In the genomic region with DNA sequence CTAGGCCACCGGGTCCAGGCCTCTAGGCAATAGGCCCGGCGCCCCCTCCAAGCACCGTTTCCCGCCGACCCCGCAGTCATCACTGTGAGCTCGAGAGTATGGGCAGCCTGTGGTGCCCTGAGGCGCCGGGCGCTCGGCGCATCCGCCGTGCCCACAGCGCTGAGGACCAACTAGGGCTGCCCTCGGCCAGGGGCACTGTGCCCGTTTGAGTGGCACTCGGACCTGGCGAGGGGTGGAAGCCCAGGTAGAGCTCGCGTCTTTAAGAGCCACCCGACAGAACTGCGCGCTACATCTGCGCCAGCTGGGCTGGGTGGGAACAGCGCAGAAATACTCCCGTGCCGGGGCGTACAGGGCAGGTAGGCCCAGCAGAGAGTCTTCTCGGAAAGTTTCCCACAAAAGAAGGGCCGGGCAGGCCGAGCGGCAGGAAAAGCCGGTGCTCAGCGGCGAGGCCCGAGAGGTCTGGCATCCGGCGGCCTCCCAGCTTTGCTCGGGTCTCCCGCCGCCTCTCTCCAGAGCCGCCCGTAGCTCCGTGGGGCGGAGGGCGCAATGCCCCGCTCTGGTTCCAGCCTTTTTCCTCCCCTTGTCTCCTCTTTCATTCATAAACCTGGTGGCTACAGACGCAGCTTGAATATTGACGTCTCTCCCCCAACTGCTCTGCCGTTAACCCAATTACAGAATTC, we compare ENCODE assay signal across 1 cellular context.
TF ChIP-seq lines count a peak whose summit lies in the region.

No MANE protein-coding gene starts in this region.

TF ChIP-seq in HEK293T, 16 proteins besides CTCF, POLR2A, EP300 and RAD21 (continued from another document):
- no peak for TF ChIP-seq FOXM1 (IDR thresholded peaks at IDR 0.05; ENCODE audit: borderline replicate concordance)
- no peak for TF ChIP-seq FOXA1 (IDR thresholded peaks at IDR 0.05)
- no peak for TF ChIP-seq NFRKB (IDR thresholded peaks at IDR 0.05)
- TF ChIP-seq, protein P1, sequence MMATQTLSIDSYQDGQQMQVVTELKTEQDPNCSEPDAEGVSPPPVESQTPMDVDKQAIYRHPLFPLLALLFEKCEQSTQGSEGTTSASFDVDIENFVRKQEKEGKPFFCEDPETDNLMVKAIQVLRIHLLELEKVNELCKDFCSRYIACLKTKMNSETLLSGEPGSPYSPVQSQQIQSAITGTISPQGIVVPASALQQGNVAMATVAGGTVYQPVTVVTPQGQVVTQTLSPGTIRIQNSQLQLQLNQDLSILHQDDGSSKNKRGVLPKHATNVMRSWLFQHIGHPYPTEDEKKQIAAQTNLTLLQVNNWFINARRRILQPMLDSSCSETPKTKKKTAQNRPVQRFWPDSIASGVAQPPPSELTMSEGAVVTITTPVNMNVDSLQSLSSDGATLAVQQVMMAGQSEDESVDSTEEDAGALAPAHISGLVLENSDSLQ (IDR thresholded peaks at IDR 0.05): no peak
- TF ChIP-seq BHLHE40 (IDR thresholded peaks at IDR 0.05; ENCODE audit: borderline replicate concordance): no peak
- TF ChIP-seq ARNT (IDR thresholded peaks at IDR 0.05): no peak
- no peak for TF ChIP-seq L3MBTL2 (conservative IDR thresholded peaks at IDR 0.05)
- no peak for TF ChIP-seq CTBP1 (IDR thresholded peaks at IDR 0.05; ENCODE audit: borderline replicate concordance)
- no peak for TF ChIP-seq TARDBP (IDR thresholded peaks at IDR 0.05)
- TF ChIP-seq ZNF384 (IDR thresholded peaks at IDR 0.05): no peak
- no peak for TF ChIP-seq SUZ12 (IDR thresholded peaks at IDR 0.05)
- TF ChIP-seq FOXK2 (IDR thresholded peaks at IDR 0.05): no peak
- TF ChIP-seq ELF4 (IDR thresholded peaks at IDR 0.05): no peak
TF ChIP-seq in HEK293T: peak in this region for 0.
